In the genomic region with DNA sequence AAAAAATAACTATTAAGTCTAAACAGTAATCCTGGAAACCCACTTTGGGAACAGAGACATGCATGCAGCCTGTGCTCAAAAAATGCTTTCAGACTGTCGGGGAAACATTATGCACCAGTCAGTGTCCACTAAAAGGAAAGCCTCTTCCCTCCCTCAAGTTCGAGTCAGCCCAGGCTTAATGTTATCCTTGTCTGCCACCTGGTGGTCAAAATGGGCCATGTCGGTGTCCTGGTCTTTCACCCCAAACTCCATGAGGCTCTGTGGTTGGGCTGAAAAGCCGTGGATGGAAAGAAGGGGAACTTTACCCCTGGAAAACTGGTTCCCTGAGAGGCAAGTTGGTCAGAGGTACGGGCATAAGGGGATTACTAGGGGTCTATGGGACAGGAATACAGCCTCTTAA, we compare ENCODE assay signal across 8 cellular contexts.
A peak's percentile ranks its signal among the peaks of the same experiment; 100 is the strongest.
DNase-seq lines count a peak whose midpoint lies in the region; ATAC-seq, FAIRE-seq and TF ChIP-seq lines count a peak whose summit lies in the region.

No MANE protein-coding gene starts in this region.

- H3K4me2 ChIP-seq in A549: no peak overlapping the region

- no peak for FAIRE-seq in A549 (lab: Jason Lieb, UNC)

- POLR2A ChIA-PET in A549 (lab: Yijun Ruan, JAX): no interaction called here

- TF ChIP-seq POLR2A in A549 (IDR thresholded peaks at IDR 0.05; ENCODE audit: low read length) (no peak), esophagus squamous epithelium (IDR thresholded peaks at IDR 0.05) (no peak), sigmoid colon (IDR thresholded peaks at IDR 0.05) (no peak)

- H3K36me3 ChIP-seq in esophagus squamous epithelium (no peaks in the 10 kb centered on the region), sigmoid colon (no peaks in the 10 kb centered on the region)

- H3K4me1 ChIP-seq in A549: no peaks in the 10 kb centered on the region
- H3K4me1 ChIP-seq in esophagus squamous epithelium: no peaks in the 10 kb centered on the region
- no peaks in the 10 kb centered on the region for H3K4me1 ChIP-seq in sigmoid colon

- peak in 1 of 2 experiments; percentile 56; a peak in 2 of 5 replicates for TF ChIP-seq RAD21 in A549 (conservative IDR thresholded peaks at IDR 0.05 in 1 of 2, IDR thresholded peaks at IDR 0.05 in 1 of 2)

- H3K4me3 ChIP-seq in A549 (no peak overlapping the region), GM12864 (ENCODE audit: low read depth, low read length) (no peak overlapping the region), esophagus squamous epithelium (no peak overlapping the region), sigmoid colon (no peak overlapping the region)

- H3K27ac ChIP-seq in A549 (no peak overlapping the region), esophagus squamous epithelium (no peak overlapping the region), sigmoid colon (no peak overlapping the region)

- H3K27me3 ChIP-seq in esophagus squamous epithelium (no peaks in the 10 kb centered on the region), sigmoid colon (no peaks in the 10 kb centered on the region)

- 8% methylated on average over 5 of the region's 5 CpGs for WGBS in A549 (ENCODE audit: missing lambda C conversion rate)
- 10 to 20% methylated on average over 5 of the region's 5 CpGs for WGBS in esophagus squamous epithelium, 2 donors
- 14 to 29% methylated on average over 5 of the region's 5 CpGs for WGBS in sigmoid colon, 2 donors

- peak in 1 of 2 experiments; percentile 46; a peak in 1 of 6 replicates for ATAC-seq in A549
- no peak for ATAC-seq in GM21360 (IDR thresholded peaks at IDR 0.05; ENCODE audit: unreplicated experiment)
- no peak for ATAC-seq in GM18909 (IDR thresholded peaks at IDR 0.05; ENCODE audit: poor library complexity, unreplicated experiment)

- CTCF ChIA-PET in A549 (lab: Yijun Ruan, JAX): interaction anchor here (0.7 kb wide), 2 partner anchors 18 to 54 kb away, joined by 3 to 4 read pairs; no protein-coding TSS in a partner anchor

- intact Hi-C loops in esophagus squamous epithelium (cut with DNase I) (no loop called here), sigmoid colon (cut with DNase I) (loop anchor here (10.0 kb wide), 1 partner anchor 781 kb away; the partner anchor contains the start of gene ZNF100)

- peaks cover 63% of the 10 kb centered on the region for H3K9me3 ChIP-seq in A549
- H3K9me3 ChIP-seq in esophagus squamous epithelium: peaks cover 0 to 64% (median 0%) of the 10 kb centered on the region in 3 donors
- peaks cover 0 to 20% (median 1%) of the 10 kb centered on the region in 4 donors for H3K9me3 ChIP-seq in sigmoid colon

- peak; percentile 15 to 27 for DNase-seq in A549 (ENCODE audit: low read depth in 1 of 2, low spot score in 1 of 2)
- DNase-seq in GM12864 (ENCODE audit: low read depth): no peak
- peak; percentile 67 for DNase-seq in OCI-M1 (lab: John Stamatoyannopoulos, UW)
- DNase-seq in esophagus squamous epithelium (lab: John Stamatoyannopoulos, UW): no peak
- DNase-seq in sigmoid colon: no peak
- no peak for DNase-seq in kidney glomerular epithelial cell (lab: John Stamatoyannopoulos, UW)

- TF ChIP-seq EP300 in A549 (IDR thresholded peaks at IDR 0.05) (no peak), sigmoid colon (IDR thresholded peaks at IDR 0.05) (no peak)

- no peak for TF ChIP-seq CTCF in A549 (IDR thresholded peaks at IDR 0.05)
- TF ChIP-seq CTCF in GM12864 (IDR thresholded peaks at IDR 0.05; ENCODE audit: low read depth, low read length, missing control alignments): peak; percentile 48
- TF ChIP-seq CTCF in esophagus squamous epithelium (IDR thresholded peaks at IDR 0.05): peak in 4 of 6 experiments; percentile 25 to 32 (median 28)
- peak; percentile 28 to 65 (median 46) for TF ChIP-seq CTCF in sigmoid colon (IDR thresholded peaks at IDR 0.05)

TF ChIP-seq in A549, 52 proteins besides CTCF, POLR2A, EP300 and RAD21:
- TF ChIP-seq SMC3 (IDR thresholded peaks at IDR 0.05) (no peak), MAZ (IDR thresholded peaks at IDR 0.05; ENCODE audit: borderline replicate concordance, low read depth, low read length) (no peak), KDM5A (IDR thresholded peaks at IDR 0.05) (no peak), ZNF302 (CRISPR knock-in tag; IDR thresholded peaks at IDR 0.05) (no peak), GATA3 (IDR thresholded peaks at IDR 0.05; ENCODE audit: borderline replicate concordance) (no peak), RARB (CRISPR knock-in tag; IDR thresholded peaks at IDR 0.05) (no peak), JUNB (IDR thresholded peaks at IDR 0.05) (no peak)
- TF ChIP-seq, protein P1, sequence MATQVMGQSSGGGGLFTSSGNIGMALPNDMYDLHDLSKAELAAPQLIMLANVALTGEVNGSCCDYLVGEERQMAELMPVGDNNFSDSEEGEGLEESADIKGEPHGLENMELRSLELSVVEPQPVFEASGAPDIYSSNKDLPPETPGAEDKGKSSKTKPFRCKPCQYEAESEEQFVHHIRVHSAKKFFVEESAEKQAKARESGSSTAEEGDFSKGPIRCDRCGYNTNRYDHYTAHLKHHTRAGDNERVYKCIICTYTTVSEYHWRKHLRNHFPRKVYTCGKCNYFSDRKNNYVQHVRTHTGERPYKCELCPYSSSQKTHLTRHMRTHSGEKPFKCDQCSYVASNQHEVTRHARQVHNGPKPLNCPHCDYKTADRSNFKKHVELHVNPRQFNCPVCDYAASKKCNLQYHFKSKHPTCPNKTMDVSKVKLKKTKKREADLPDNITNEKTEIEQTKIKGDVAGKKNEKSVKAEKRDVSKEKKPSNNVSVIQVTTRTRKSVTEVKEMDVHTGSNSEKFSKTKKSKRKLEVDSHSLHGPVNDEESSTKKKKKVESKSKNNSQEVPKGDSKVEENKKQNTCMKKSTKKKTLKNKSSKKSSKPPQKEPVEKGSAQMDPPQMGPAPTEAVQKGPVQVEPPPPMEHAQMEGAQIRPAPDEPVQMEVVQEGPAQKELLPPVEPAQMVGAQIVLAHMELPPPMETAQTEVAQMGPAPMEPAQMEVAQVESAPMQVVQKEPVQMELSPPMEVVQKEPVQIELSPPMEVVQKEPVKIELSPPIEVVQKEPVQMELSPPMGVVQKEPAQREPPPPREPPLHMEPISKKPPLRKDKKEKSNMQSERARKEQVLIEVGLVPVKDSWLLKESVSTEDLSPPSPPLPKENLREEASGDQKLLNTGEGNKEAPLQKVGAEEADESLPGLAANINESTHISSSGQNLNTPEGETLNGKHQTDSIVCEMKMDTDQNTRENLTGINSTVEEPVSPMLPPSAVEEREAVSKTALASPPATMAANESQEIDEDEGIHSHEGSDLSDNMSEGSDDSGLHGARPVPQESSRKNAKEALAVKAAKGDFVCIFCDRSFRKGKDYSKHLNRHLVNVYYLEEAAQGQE (IDR thresholded peaks at IDR 0.05): no peak

Comparison
In these comparisons a context has a peak if more than half of its experiments do, and no peak if none do; other contexts are left out.
1. DNase-seq: peak in A549 (2 of 2) and OCI-M1 (single experiment); none in GM12864 (single experiment), esophagus squamous epithelium (single experiment), sigmoid colon (single experiment) and kidney glomerular epithelial cell (single experiment).